In the genomic region with DNA sequence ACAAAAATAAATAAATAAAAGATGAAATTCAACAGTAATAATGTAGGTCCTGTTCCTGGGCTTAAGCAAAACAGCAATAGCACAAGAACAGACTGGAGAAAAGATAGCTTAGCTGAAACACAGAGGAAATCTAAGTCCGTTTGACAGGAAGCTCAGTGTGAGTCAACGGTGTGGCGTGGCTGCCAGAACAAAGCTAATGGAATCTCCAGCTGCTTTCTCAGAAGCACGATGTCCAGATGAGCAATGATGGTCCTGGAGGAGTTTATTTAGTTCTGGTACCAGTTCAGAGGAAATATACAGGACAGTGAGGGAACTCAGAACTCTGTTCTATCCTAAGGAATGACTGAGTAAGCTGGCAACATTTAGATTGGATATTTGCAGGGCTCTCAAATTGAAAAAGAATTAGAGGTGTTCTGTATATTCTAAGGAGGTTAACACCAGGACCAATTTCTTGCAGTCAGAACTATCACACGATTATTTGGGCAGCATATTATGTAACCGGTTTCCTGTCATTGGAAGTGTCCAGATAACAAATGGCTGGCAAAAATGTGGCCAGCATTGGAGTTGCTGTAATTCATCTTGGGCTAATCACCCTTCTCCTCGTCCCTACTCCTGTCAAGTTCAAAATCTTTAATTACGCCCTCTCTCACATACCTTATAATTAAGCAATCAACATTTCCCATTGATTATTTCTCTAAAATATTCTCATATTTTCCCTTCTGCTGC, we compare ENCODE assay signal across 9 cellular contexts. TPM values are rescaled to one million over a fixed set of nuclear protein-coding genes. Genes with fewer than 3 reads are reported as not detected.
DNase-seq lines count a peak whose midpoint lies in the region; ATAC-seq, FAIRE-seq and TF ChIP-seq lines count a peak whose summit lies in the region.
"Had no signal": no experiment of that assay in that cellular context is flagged by ENCODE, and none has a peak within 500 bp of the region (broad histone marks: within the 10 kb centered on the region; RNA-seq: fewer than 3 reads in every experiment).

No MANE protein-coding gene starts in this region.

- peak; percentile 41 for DNase-seq in activated naive CD4-positive, alpha-beta T cell treated with anti-CD3 and anti-CD28 coated beads for 36 hours
- DNase-seq in activated naive CD4-positive, alpha-beta T cell (lab: John Stamatoyannopoulos, UW): no peak
- DNase-seq in hepatocyte (ENCODE audit: low spot score) (no peak), kidney (no peak), NCI-H1048 (lab: John Stamatoyannopoulos, UW) (no peak)

- peaks cover 3% of the 10 kb centered on the region for H3K4me1 ChIP-seq in hepatocyte (ENCODE audit: insufficient read depth)
- no peaks in the 10 kb centered on the region for H3K4me1 ChIP-seq in urinary bladder (ENCODE audit: insufficient read depth)
- H3K4me1 ChIP-seq in kidney (ENCODE audit: control insufficient read depth in 1 of 2, insufficient read depth in 1 of 2, low read depth in 1 of 2, low read length in 2 of 2): peaks cover 0 to 11% of the 10 kb centered on the region in 2 donors

- H3K4me3 Mint-ChIP-seq in activated naive CD4-positive, alpha-beta T cell treated with anti-CD3 and anti-CD28 coated beads for 36 hours: no peak overlapping the region
- peak overlapping the region; percentile 70 for H3K4me3 Mint-ChIP-seq in activated T-helper 17 cell treated with anti-CD3 and anti-CD28 coated beads, Interleukin-2, amount 50 U/mL, for 72 hours

- no peaks in the 10 kb centered on the region for H3K9me2 ChIP-seq in hepatocyte (replicated peaks; ENCODE audit: insufficient read depth)

- FAIRE-seq in kidney (lab: Jason Lieb, UNC): no peak

- H3K36me3 Mint-ChIP-seq in activated naive CD4-positive, alpha-beta T cell treated with anti-CD3 and anti-CD28 coated beads for 36 hours (ENCODE audit: low read depth): no peaks in the 10 kb centered on the region
- peaks cover 12% of the 10 kb centered on the region for H3K36me3 Mint-ChIP-seq in activated T-helper 17 cell treated with anti-CD3 and anti-CD28 coated beads, Interleukin-2, amount 50 U/mL, for 72 hours (ENCODE audit: low read depth)

- H3K27me3 Mint-ChIP-seq in activated naive CD4-positive, alpha-beta T cell treated with anti-CD3 and anti-CD28 coated beads for 36 hours (ENCODE audit: low read depth): no peaks in the 10 kb centered on the region
- H3K27me3 Mint-ChIP-seq in activated T-helper 17 cell treated with anti-CD3 and anti-CD28 coated beads, Interleukin-2, amount 50 U/mL, for 72 hours: no peaks in the 10 kb centered on the region

- H3K27ac Mint-ChIP-seq in activated naive CD4-positive, alpha-beta T cell treated with anti-CD3 and anti-CD28 coated beads for 36 hours: no peak overlapping the region
- H3K27ac Mint-ChIP-seq in activated T-helper 17 cell treated with anti-CD3 and anti-CD28 coated beads, Interleukin-2, amount 50 U/mL, for 72 hours: peak overlapping the region; percentile 85

- no peak overlapping the region for H3K4me2 ChIP-seq in hepatocyte

- TF ChIP-seq CTCF in hepatocyte (IDR thresholded peaks at IDR 0.05; ENCODE audit: poor library complexity) (no peak), kidney (IDR thresholded peaks at IDR 0.05; ENCODE audit: borderline replicate concordance, extremely low read depth, insufficient read depth) (no peak)

- no peak overlapping the region for H2AFZ ChIP-seq in hepatocyte

- no peaks in the 10 kb centered on the region for H3K27me3 ChIP-seq in hepatocyte

- H4K20me1 ChIP-seq in hepatocyte (ENCODE audit: insufficient read depth, poor library complexity, severe bottlenecking): no peaks in the 10 kb centered on the region

- no peaks in the 10 kb centered on the region for H3K79me2 ChIP-seq in hepatocyte

- H3K4me1 Mint-ChIP-seq in activated naive CD4-positive, alpha-beta T cell treated with anti-CD3 and anti-CD28 coated beads for 36 hours (ENCODE audit: low read depth): peaks cover 47% of the 10 kb centered on the region
- H3K4me1 Mint-ChIP-seq in activated T-helper 17 cell treated with anti-CD3 and anti-CD28 coated beads, Interleukin-2, amount 50 U/mL, for 72 hours: peaks cover 38% of the 10 kb centered on the region

- H3K9me3 ChIP-seq in hepatocyte (ENCODE audit: low read depth) (no peaks in the 10 kb centered on the region), kidney (ENCODE audit: control insufficient read depth in 1 of 2, low read length in 2 of 2) (no peaks in the 10 kb centered on the region)

- H3K36me3 ChIP-seq in hepatocyte (replicated peaks; ENCODE audit: insufficient read depth, low read depth) (no peaks in the 10 kb centered on the region), urinary bladder (ENCODE audit: insufficient read depth) (no peaks in the 10 kb centered on the region), kidney (ENCODE audit: control insufficient read depth in 1 of 2, insufficient read depth in 2 of 2, low read length in 2 of 2) (no peaks in the 10 kb centered on the region)

- H3K27ac ChIP-seq in hepatocyte: peak overlapping the region; percentile 65
- H3K27ac ChIP-seq in urinary bladder (ENCODE audit: low read depth): peak overlapping the region; percentile 10
- peak overlapping the region in 1 of 2 donors; percentile 47 for H3K27ac ChIP-seq in kidney (ENCODE audit: low read depth in 2 of 2, low read length in 2 of 2)

- intact Hi-C loops in activated naive CD4-positive, alpha-beta T cell treated with anti-CD3 and anti-CD28 coated beads for 36 hours (cut with micrococcal nuclease): no loop called here
- intact Hi-C loops in kidney (cut with DNase I): no loop called here

- WGBS in hepatocyte (ENCODE audit: low lambda C conversion rate, missing lambda C conversion rate): 54% methylated on average over 8 of the region's 8 CpGs
- WGBS in urinary bladder: 19% methylated on average over 8 of the region's 8 CpGs

- peak; percentile 53 for ATAC-seq in activated T-helper 17 cell treated with anti-CD3 and anti-CD28 coated beads, Interleukin-2, amount 50 U/mL, for 72 hours (replicated peaks)
- no peak for ATAC-seq in HG02623 (IDR thresholded peaks at IDR 0.05; ENCODE audit: unreplicated experiment)

- H3K9ac ChIP-seq in kidney (ENCODE audit: low read length in 2 of 2): no peak overlapping the region

- no peaks in the 10 kb centered on the region for H3K9me3 Mint-ChIP-seq in activated naive CD4-positive, alpha-beta T cell treated with anti-CD3 and anti-CD28 coated beads for 36 hours
- H3K9me3 Mint-ChIP-seq in activated T-helper 17 cell treated with anti-CD3 and anti-CD28 coated beads, Interleukin-2, amount 50 U/mL, for 72 hours: no peaks in the 10 kb centered on the region

- H3K4me3 ChIP-seq in hepatocyte (no peak overlapping the region), urinary bladder (ENCODE audit: low read depth, low read length) (no peak overlapping the region), kidney (ENCODE audit: low read length in 2 of 2) (no peak overlapping the region)
- H3K4me3 ChIP-seq: skin epidermis had no signal

- CTCF ChIA-PET in activated naive CD4-positive, alpha-beta T cell treated with anti-CD3 and anti-CD28 coated beads for 36 hours (lab: Charles Lee): interaction anchor here (0.8 to 1.1 kb wide), 4 partner anchors 11 to 43 kb away, joined by 3 to 14 read pairs (median 4); no protein-coding TSS in a partner anchor

RNA-seq across cellular contexts. Expression of gene GAB3, which starts 12.7 kb away (rescaled TPM):
- total RNA-seq in activated naive CD4-positive, alpha-beta T cell treated with anti-CD3 and anti-CD28 coated beads for 36 hours: 1 to 10 TPM; 1.0 to 1.4 TPM
- 10 to 100 TPM; 12.1 to 13.5 TPM for total RNA-seq in activated T-helper 17 cell treated with anti-CD3 and anti-CD28 coated beads, Interleukin-2, amount 50 U/mL, for 72 hours
- total RNA-seq in hepatocyte (0.44 and 0.50 TPM in 2 replicates), urinary bladder (8.0 TPM), kidney (6.4 TPM)
- polyA plus RNA-seq in hepatocyte (0.21 and 0.50 TPM in 2 replicates), urinary bladder (2.2 TPM), kidney (ENCODE audit: insufficient read depth, low read depth, low replicate concordance) (0.95 TPM)

RNA-seq across cellular contexts. Expression of gene DKC1, which starts 24.5 kb away (rescaled TPM):
- total RNA-seq in activated naive CD4-positive, alpha-beta T cell treated with anti-CD3 and anti-CD28 coated beads for 36 hours: 100 to 1,000 TPM; 124 to 127 TPM
- total RNA-seq in activated T-helper 17 cell treated with anti-CD3 and anti-CD28 coated beads, Interleukin-2, amount 50 U/mL, for 72 hours: 100 to 1,000 TPM in 1 of 2 donors, 10 to 100 TPM in 1; 72.8 to 142 TPM
- total RNA-seq in hepatocyte: 27.8 and 32.1 TPM in 2 replicates
- polyA plus RNA-seq in hepatocyte: 38.9 and 43.0 TPM in 2 replicates
- 20.2 TPM for total RNA-seq in urinary bladder
- polyA plus RNA-seq in urinary bladder: 26.3 TPM
- 35.7 TPM for total RNA-seq in kidney
- polyA plus RNA-seq in kidney (ENCODE audit: insufficient read depth, low read depth, low replicate concordance): 21.7 TPM
